Comparison of ENCODE assay signal across 8 cellular contexts in genomic region chr17:36544320-36545092, GRCh38. TPM values are rescaled to one million over a fixed set of nuclear protein-coding genes. Genes with fewer than 3 reads are reported as not detected.
DNase-seq lines count a peak whose midpoint lies in the region; ATAC-seq and TF ChIP-seq lines count a peak whose summit lies in the region.

A gene with protein sequence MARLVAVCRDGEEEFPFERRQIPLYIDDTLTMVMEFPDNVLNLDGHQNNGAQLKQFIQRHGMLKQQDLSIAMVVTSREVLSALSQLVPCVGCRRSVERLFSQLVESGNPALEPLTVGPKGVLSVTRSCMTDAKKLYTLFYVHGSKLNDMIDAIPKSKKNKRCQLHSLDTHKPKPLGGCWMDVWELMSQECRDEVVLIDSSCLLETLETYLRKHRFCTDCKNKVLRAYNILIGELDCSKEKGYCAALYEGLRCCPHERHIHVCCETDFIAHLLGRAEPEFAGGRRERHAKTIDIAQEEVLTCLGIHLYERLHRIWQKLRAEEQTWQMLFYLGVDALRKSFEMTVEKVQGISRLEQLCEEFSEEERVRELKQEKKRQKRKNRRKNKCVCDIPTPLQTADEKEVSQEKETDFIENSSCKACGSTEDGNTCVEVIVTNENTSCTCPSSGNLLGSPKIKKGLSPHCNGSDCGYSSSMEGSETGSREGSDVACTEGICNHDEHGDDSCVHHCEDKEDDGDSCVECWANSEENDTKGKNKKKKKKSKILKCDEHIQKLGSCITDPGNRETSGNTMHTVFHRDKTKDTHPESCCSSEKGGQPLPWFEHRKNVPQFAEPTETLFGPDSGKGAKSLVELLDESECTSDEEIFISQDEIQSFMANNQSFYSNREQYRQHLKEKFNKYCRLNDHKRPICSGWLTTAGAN (plus strand): TSS chr17:36544919. CDS start chr17:36545725, 806 bp downstream.

- no peaks in the 10 kb centered on the region for H3K27me3 Mint-ChIP-seq in activated naive CD8-positive, alpha-beta T cell treated with anti-CD3 and anti-CD28 coated beads, Interleukin-2, amount 10 ng/mL, durations not matched to agents 7 days and 5 days

- H3K9me3 ChIP-seq in ovary (no peaks in the 10 kb centered on the region), thoracic aorta (no peaks in the 10 kb centered on the region)

- peaks cover 23% of the 10 kb centered on the region for H3K36me3 Mint-ChIP-seq in activated naive CD8-positive, alpha-beta T cell treated with anti-CD3 and anti-CD28 coated beads, Interleukin-2, amount 10 ng/mL, durations not matched to agents 7 days and 5 days

- DNase-seq in NCI-H1417 treated with DMSO at 0.1 percent for 48 hours (lab: John Stamatoyannopoulos, UW) (peak; percentile 39), SW 1271 (lab: John Stamatoyannopoulos, UW) (peak; percentile 68 to 79), head of caudate nucleus (peak; percentile 74 to 97 (median 90)), ovary (peak; percentile 90 to 93 (median 93)), thoracic aorta (ENCODE audit: low spot score) (peak; percentile 60)
- DNase-seq in activated naive CD8-positive, alpha-beta T cell treated with anti-CD3 and anti-CD28 coated beads, Interleukin-2, amount 10 ng/mL, durations not matched to agents 7 days and 5 days = peak; percentile 93

- H3K9me3 Mint-ChIP-seq in activated naive CD8-positive, alpha-beta T cell treated with anti-CD3 and anti-CD28 coated beads, Interleukin-2, amount 10 ng/mL, durations not matched to agents 7 days and 5 days = no peaks in the 10 kb centered on the region

- H3K4me1 Mint-ChIP-seq in activated naive CD8-positive, alpha-beta T cell treated with anti-CD3 and anti-CD28 coated beads, Interleukin-2, amount 10 ng/mL, durations not matched to agents 7 days and 5 days = peaks cover 27% of the 10 kb centered on the region

- H3K4me3 ChIP-seq in ovary (peak within 1 kb of the TSS; percentile 87), thoracic aorta (peak within 1 kb of the TSS; percentile 100)

- POLR2A ChIA-PET in activated naive CD8-positive, alpha-beta T cell treated with anti-CD3 and anti-CD28 coated beads, Interleukin-2, amount 10 ng/mL, durations not matched to agents 7 days and 5 days (lab: Charles Lee) = interaction anchor here (0.5 to 6.3 kb wide), 7 partner anchors 9 to 864 kb away, joined by 3 to 122 read pairs (median 12); partner anchors contain the start of genes MRM1, MYO19, PIGW and ZNHIT3

- H3K27ac Mint-ChIP-seq in activated naive CD8-positive, alpha-beta T cell treated with anti-CD3 and anti-CD28 coated beads, Interleukin-2, amount 10 ng/mL, durations not matched to agents 7 days and 5 days = peak within 1 kb of the TSS; percentile 98

- H3K27me3 ChIP-seq in ovary = no peaks in the 10 kb centered on the region
- no peaks in the 10 kb centered on the region for H3K27me3 ChIP-seq in thoracic aorta (replicated peaks; ENCODE audit: insufficient read depth)

- intact Hi-C loops in head of caudate nucleus (cut with DNase I) (loop anchor here (1.0 to 10.0 kb wide), 2 partner anchors 57 to 60 kb away; partner anchors contain the start of genes MRM1 and ZNHIT3), ovary (cut with DNase I) (no loop called here)

- peak; percentile 61 for ATAC-seq in HG02759 (IDR thresholded peaks at IDR 0.05; ENCODE audit: unreplicated experiment)
- peak; percentile 70 for ATAC-seq in activated naive CD8-positive, alpha-beta T cell treated with anti-CD3 and anti-CD28 coated beads, Interleukin-2, amount 10 ng/mL, durations not matched to agents 7 days and 5 days (ENCODE audit: low read depth)
- peak; percentile 85 for ATAC-seq in thoracic aorta (ENCODE audit: insufficient number of reproducible peaks, low FRiP score, low read depth)

- TF ChIP-seq CTCF in ovary (IDR thresholded peaks at IDR 0.05) = no peak
- no peak for TF ChIP-seq CTCF in thoracic aorta (IDR thresholded peaks at IDR 0.05)

- peak; percentile 86 for TF ChIP-seq POLR2A in GM10847 (IDR thresholded peaks at IDR 0.05; ENCODE audit: extremely low read depth, insufficient read length)
- peak; percentile 86 for TF ChIP-seq POLR2A in ovary (IDR thresholded peaks at IDR 0.05)

- 0% methylated on average over 32 to 72 of the region's 72 CpGs for WGBS in ovary, 3 donors

- H3K27ac ChIP-seq in ovary (peak within 1 kb of the TSS; percentile 94 to 99), thoracic aorta (peak within 1 kb of the TSS; percentile 99 to 100)

- H3K4me1 ChIP-seq in ovary (ENCODE audit: insufficient read depth) (peaks cover 8% of the 10 kb centered on the region), thoracic aorta (ENCODE audit: control insufficient read depth in 1 of 2, low read depth in 2 of 2) (peaks cover 32 to 46% of the 10 kb centered on the region in 2 donors)

- TF ChIP-seq EP300 in ovary (IDR thresholded peaks at IDR 0.05) = no peak

- H3K36me3 ChIP-seq in ovary = no peaks in the 10 kb centered on the region
- no peaks in the 10 kb centered on the region for H3K36me3 ChIP-seq in thoracic aorta

- peak within 1 kb of the TSS; percentile 98 for H3K4me3 Mint-ChIP-seq in activated naive CD8-positive, alpha-beta T cell treated with anti-CD3 and anti-CD28 coated beads, Interleukin-2, amount 10 ng/mL, durations not matched to agents 7 days and 5 days

RNA-seq across cellular contexts. Expression of the gene that starts here (rescaled TPM):
- total RNA-seq in activated naive CD8-positive, alpha-beta T cell treated with anti-CD3 and anti-CD28 coated beads, Interleukin-2, amount 10 ng/mL, durations not matched to agents 7 days and 5 days = 100 to 1,000 TPM; 134 to 136 TPM
- total RNA-seq in ovary (10 to 100 TPM; 45.1 to 92.1 (median 66.2) TPM), thoracic aorta (10 to 100 TPM; 57.3 to 69.8 TPM)
- 10 to 100 TPM; 52.4 to 86.2 TPM for polyA plus RNA-seq in ovary

Comparison
In these comparisons a context has a peak if more than half of its experiments do, and no peak if none do; other contexts are left out.
1. Peak in every context shown above with its lines: DNase-seq, ATAC-seq, H3K4me3 ChIP-seq and H3K27ac ChIP-seq.
2. DNase-seq: peak in every context shown above with its lines; median percentile 93 in activated naive CD8-positive, alpha-beta T cell treated with anti-CD3 and anti-CD28 coated beads, Interleukin-2, amount 10 ng/mL, durations not matched to agents 7 days and 5 days; 93 in ovary; 90 in head of caudate nucleus; 74 in SW 1271; 60 in thoracic aorta; 39 in NCI-H1417 treated with DMSO at 0.1 percent for 48 hours.